In genomic region chr4:6331468-6331867, GRCh38 we compare ENCODE assay signal across 6 cellular contexts.
"Had no signal": no experiment of that assay in that cellular context is flagged by ENCODE, and none has a peak within 500 bp of the region (broad histone marks: within the 10 kb centered on the region; RNA-seq: fewer than 3 reads in every experiment).

No MANE protein-coding gene starts in this region.

- H3K4me3 ChIP-seq: GM23248, HAP-1 had no signal

- H2AFZ ChIP-seq: GM23248 had no signal

- DNase-seq: GOT3, KG1 had no signal

- H3K4me3 Mint-ChIP-seq: IgD-negative memory B cell had no signal

- H3K36me3 Mint-ChIP-seq: IgD-negative memory B cell had no signal

- H3K27ac ChIP-seq: GM23248 had no signal

- FAIRE-seq: HTR-8/SVneo had no signal

- H3K9ac ChIP-seq: GM23248 had no signal

- H3K4me1 ChIP-seq: HAP-1 had no signal
